Comparison of ENCODE assay signal across 1 cellular context in the genomic region with DNA sequence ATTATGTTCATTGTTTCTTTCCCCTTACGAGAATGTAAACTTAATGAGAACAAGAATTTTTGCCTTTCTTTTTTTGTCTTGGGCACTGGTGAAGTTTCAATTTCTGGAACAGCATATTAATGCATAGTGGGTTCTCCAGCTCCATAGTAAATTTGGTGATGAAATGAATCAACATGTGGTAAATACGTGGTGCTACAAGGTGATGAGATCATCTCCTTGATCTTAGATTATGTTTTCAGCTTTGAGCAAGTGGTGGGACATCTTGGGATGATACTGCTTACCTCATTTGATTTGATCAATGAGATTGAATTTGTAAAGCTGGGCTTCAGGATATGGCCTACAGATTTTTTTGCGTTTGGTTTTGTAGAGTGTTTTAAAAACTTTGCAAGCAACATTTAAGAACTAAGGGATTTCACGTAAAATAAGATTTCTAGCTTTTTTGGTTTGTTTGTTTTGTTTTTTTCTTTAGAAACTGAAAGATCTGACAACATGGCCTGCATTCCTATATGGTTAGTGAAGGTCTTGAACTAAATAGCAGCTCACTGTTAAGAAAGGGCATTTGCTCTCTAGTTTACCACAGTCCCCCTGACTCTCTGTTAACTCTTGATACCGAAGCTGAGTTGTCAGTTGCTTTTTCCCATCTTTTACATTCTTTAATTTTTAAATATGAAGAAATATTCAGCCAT.
TF ChIP-seq lines count a peak whose summit lies in the region.

No MANE protein-coding gene starts in this region.

TF ChIP-seq in GM23338, 12 proteins besides CTCF, POLR2A, EP300 and RAD21 (continued from another document):
- TF ChIP-seq, protein P1, sequence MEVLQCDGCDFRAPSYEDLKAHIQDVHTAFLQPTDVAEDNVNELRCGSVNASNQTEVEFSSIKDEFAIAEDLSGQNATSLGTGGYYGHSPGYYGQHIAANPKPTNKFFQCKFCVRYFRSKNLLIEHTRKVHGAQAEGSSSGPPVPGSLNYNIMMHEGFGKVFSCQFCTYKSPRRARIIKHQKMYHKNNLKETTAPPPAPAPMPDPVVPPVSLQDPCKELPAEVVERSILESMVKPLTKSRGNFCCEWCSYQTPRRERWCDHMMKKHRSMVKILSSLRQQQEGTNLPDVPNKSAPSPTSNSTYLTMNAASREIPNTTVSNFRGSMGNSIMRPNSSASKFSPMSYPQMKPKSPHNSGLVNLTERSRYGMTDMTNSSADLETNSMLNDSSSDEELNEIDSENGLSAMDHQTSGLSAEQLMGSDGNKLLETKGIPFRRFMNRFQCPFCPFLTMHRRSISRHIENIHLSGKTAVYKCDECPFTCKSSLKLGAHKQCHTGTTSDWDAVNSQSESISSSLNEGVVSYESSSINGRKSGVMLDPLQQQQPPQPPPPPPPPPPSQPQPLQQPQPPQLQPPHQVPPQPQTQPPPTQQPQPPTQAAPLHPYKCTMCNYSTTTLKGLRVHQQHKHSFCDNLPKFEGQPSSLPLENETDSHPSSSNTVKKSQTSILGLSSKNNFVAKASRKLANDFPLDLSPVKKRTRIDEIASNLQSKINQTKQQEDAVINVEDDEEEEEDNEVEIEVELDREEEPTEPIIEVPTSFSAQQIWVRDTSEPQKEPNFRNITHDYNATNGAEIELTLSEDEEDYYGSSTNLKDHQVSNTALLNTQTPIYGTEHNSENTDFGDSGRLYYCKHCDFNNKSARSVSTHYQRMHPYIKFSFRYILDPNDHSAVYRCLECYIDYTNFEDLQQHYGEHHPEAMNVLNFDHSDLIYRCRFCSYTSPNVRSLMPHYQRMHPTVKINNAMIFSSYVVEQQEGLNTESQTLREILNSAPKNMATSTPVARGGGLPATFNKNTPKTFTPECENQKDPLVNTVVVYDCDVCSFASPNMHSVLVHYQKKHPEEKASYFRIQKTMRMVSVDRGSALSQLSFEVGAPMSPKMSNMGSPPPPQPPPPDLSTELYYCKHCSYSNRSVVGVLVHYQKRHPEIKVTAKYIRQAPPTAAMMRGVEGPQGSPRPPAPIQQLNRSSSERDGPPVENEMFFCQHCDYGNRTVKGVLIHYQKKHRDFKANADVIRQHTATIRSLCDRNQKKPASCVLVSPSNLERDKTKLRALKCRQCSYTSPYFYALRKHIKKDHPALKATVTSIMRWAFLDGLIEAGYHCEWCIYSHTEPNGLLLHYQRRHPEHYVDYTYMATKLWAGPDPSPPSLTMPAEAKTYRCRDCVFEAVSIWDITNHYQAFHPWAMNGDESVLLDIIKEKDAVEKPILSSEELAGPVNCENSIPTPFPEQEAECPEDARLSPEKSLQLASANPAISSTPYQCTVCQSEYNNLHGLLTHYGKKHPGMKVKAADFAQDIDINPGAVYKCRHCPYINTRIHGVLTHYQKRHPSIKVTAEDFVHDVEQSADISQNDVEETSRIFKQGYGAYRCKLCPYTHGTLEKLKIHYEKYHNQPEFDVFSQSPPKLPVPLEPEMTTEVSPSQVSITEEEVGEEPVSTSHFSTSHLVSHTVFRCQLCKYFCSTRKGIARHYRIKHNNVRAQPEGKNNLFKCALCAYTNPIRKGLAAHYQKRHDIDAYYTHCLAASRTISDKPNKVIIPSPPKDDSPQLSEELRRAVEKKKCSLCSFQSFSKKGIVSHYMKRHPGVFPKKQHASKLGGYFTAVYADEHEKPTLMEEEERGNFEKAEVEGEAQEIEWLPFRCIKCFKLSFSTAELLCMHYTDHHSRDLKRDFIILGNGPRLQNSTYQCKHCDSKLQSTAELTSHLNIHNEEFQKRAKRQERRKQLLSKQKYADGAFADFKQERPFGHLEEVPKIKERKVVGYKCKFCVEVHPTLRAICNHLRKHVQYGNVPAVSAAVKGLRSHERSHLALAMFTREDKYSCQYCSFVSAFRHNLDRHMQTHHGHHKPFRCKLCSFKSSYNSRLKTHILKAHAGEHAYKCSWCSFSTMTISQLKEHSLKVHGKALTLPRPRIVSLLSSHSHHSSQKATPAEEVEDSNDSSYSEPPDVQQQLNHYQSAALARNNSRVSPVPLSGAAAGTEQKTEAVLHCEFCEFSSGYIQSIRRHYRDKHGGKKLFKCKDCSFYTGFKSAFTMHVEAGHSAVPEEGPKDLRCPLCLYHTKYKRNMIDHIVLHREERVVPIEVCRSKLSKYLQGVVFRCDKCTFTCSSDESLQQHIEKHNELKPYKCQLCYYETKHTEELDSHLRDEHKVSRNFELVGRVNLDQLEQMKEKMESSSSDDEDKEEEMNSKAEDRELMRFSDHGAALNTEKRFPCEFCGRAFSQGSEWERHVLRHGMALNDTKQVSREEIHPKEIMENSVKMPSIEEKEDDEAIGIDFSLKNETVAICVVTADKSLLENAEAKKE (CRISPR knock-in tag; IDR thresholded peaks at IDR 0.05): no peak
- TF ChIP-seq EZH2phosphoT487 (IDR thresholded peaks at IDR 0.05; ENCODE audit: unreplicated experiment): no peak
- no peak for TF ChIP-seq CREB1 (CRISPR knock-in tag; IDR thresholded peaks at IDR 0.05; ENCODE audit: low read depth)
- TF ChIP-seq, protein P2, sequence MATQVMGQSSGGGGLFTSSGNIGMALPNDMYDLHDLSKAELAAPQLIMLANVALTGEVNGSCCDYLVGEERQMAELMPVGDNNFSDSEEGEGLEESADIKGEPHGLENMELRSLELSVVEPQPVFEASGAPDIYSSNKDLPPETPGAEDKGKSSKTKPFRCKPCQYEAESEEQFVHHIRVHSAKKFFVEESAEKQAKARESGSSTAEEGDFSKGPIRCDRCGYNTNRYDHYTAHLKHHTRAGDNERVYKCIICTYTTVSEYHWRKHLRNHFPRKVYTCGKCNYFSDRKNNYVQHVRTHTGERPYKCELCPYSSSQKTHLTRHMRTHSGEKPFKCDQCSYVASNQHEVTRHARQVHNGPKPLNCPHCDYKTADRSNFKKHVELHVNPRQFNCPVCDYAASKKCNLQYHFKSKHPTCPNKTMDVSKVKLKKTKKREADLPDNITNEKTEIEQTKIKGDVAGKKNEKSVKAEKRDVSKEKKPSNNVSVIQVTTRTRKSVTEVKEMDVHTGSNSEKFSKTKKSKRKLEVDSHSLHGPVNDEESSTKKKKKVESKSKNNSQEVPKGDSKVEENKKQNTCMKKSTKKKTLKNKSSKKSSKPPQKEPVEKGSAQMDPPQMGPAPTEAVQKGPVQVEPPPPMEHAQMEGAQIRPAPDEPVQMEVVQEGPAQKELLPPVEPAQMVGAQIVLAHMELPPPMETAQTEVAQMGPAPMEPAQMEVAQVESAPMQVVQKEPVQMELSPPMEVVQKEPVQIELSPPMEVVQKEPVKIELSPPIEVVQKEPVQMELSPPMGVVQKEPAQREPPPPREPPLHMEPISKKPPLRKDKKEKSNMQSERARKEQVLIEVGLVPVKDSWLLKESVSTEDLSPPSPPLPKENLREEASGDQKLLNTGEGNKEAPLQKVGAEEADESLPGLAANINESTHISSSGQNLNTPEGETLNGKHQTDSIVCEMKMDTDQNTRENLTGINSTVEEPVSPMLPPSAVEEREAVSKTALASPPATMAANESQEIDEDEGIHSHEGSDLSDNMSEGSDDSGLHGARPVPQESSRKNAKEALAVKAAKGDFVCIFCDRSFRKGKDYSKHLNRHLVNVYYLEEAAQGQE (IDR thresholded peaks at IDR 0.05; ENCODE audit: unreplicated experiment): no peak
- no peak for TF ChIP-seq STAT1 (IDR thresholded peaks at IDR 0.05; ENCODE audit: unreplicated experiment)
